Comparison of ENCODE assay signal across 8 cellular contexts in genomic region chr11:18706330-18707243, GRCh38. TPM values are rescaled to one million over a fixed set of nuclear protein-coding genes. Genes with fewer than 3 reads are reported as not detected.
DNase-seq lines count a peak whose midpoint lies in the region; ATAC-seq and TF ChIP-seq lines count a peak whose summit lies in the region.

No MANE protein-coding gene starts in this region.

- no peak for TF ChIP-seq EP300 in esophagus muscularis mucosa (IDR thresholded peaks at IDR 0.05)

- intact Hi-C loops in esophagus muscularis mucosa (cut with DNase I), result no loop called here
- intact Hi-C loops in upper lobe of right lung (cut with DNase I), result no loop called here

- H3K27ac ChIP-seq in esophagus muscularis mucosa (replicated peaks in 1 of 4) (peak overlapping the region; percentile 62 to 80 (median 74)), upper lobe of right lung (peak overlapping the region; percentile 75)

- peaks cover 22% of the 10 kb centered on the region for H3K4me1 Mint-ChIP-seq in activated T-cell treated with anti-CD3 and anti-CD28 coated beads, Interleukin-2, amount 50 U/mL, for 24 hours (ENCODE audit: low read depth)
- peaks cover 14 to 35% (median 25%) of the 10 kb centered on the region in 3 donors for H3K4me1 Mint-ChIP-seq in naive B cell

- TF ChIP-seq CTCF in esophagus muscularis mucosa (IDR thresholded peaks at IDR 0.05) (no peak), upper lobe of right lung (IDR thresholded peaks at IDR 0.05) (no peak)

- peak; percentile 63 for DNase-seq in NCI-H82 (lab: John Stamatoyannopoulos, UW)
- no peak for DNase-seq in NCI-H82 treated with DMSO at 0.1 percent for 48 hours (lab: John Stamatoyannopoulos, UW; ENCODE audit: unreplicated experiment)
- peak; percentile 36 for DNase-seq in NCI-H2107 treated with DMSO at 0.1 percent for 48 hours (lab: John Stamatoyannopoulos, UW; ENCODE audit: unreplicated experiment)
- peak; percentile 60 for DNase-seq in activated T-cell treated with anti-CD3 and anti-CD28 coated beads, Interleukin-2, amount 50 U/mL, for 24 hours
- no peak for DNase-seq in esophagus muscularis mucosa (ENCODE audit: extremely low spot score)
- peak; percentile 47 for DNase-seq in naive B cell
- no peak for DNase-seq in upper lobe of right lung

- 6% methylated on average over 18 of the region's 34 CpGs for WGBS in esophagus muscularis mucosa

- H3K4me1 ChIP-seq in esophagus muscularis mucosa (peaks cover 15 to 27% (median 25%) of the 10 kb centered on the region in 4 donors), upper lobe of right lung (peaks cover 16% of the 10 kb centered on the region)

- H3K9me3 Mint-ChIP-seq in activated T-cell treated with anti-CD3 and anti-CD28 coated beads, Interleukin-2, amount 50 U/mL, for 24 hours, result no peaks in the 10 kb centered on the region
- no peaks in the 10 kb centered on the region for H3K9me3 Mint-ChIP-seq in naive B cell

- peak; percentile 92 for ATAC-seq in naive B cell (ENCODE audit: low read depth in 2 of 2)
- ATAC-seq in upper lobe of right lung, result peak; percentile 70
- no peak for ATAC-seq in HG02973 (IDR thresholded peaks at IDR 0.05; ENCODE audit: unreplicated experiment)

- no peak for TF ChIP-seq POLR2A in esophagus muscularis mucosa (IDR thresholded peaks at IDR 0.05; ENCODE audit: low read depth)

- H3K36me3 Mint-ChIP-seq in activated T-cell treated with anti-CD3 and anti-CD28 coated beads, Interleukin-2, amount 50 U/mL, for 24 hours (ENCODE audit: low read depth), result no peaks in the 10 kb centered on the region
- H3K36me3 Mint-ChIP-seq in naive B cell, result peaks cover 0 to 8% of the 10 kb centered on the region in 2 donors

- peaks cover 4 to 13% (median 11%) of the 10 kb centered on the region in 4 donors for H3K36me3 ChIP-seq in esophagus muscularis mucosa
- peaks cover 4% of the 10 kb centered on the region for H3K36me3 ChIP-seq in upper lobe of right lung

- H3K27ac Mint-ChIP-seq in activated T-cell treated with anti-CD3 and anti-CD28 coated beads, Interleukin-2, amount 50 U/mL, for 24 hours, result peak overlapping the region; percentile 71
- H3K27ac Mint-ChIP-seq in naive B cell, result peak overlapping the region; percentile 87 to 99 (median 95)

- H3K4me3 ChIP-seq in esophagus muscularis mucosa, result peak overlapping the region; percentile 59 to 65 (median 61)
- H3K4me3 ChIP-seq in upper lobe of right lung, result peak overlapping the region; percentile 56

- H3K4me3 Mint-ChIP-seq in activated T-cell treated with anti-CD3 and anti-CD28 coated beads, Interleukin-2, amount 50 U/mL, for 24 hours, result peak overlapping the region; percentile 57
- H3K4me3 Mint-ChIP-seq in naive B cell, result peak overlapping the region; percentile 88 to 96 (median 95)

- H3K27me3 ChIP-seq in esophagus muscularis mucosa, result no peaks in the 10 kb centered on the region
- H3K27me3 ChIP-seq in upper lobe of right lung, result no peaks in the 10 kb centered on the region

- peaks cover 6% of the 10 kb centered on the region for H3K27me3 Mint-ChIP-seq in activated T-cell treated with anti-CD3 and anti-CD28 coated beads, Interleukin-2, amount 50 U/mL, for 24 hours
- peaks cover 0 to 26% (median 0%) of the 10 kb centered on the region in 3 donors for H3K27me3 Mint-ChIP-seq in naive B cell

- H3K9me3 ChIP-seq in esophagus muscularis mucosa (no peaks in the 10 kb centered on the region), upper lobe of right lung (no peaks in the 10 kb centered on the region)

RNA-seq across cellular contexts. Expression of gene TMEM86A, which starts 8.0 kb away (rescaled TPM):
- 1 to 10 TPM; 2.5 to 5.5 (median 4.2) TPM for total RNA-seq in esophagus muscularis mucosa
- polyA plus RNA-seq in naive B cell (ENCODE audit: low read depth in 6 of 6), result 1 to 10 TPM in 1 of 6 donors, under 1 TPM in 4, not detected in 1; 0.45 to 1.1 (median 0.81) TPM
- total RNA-seq in upper lobe of right lung, result 6.3 TPM

RNA-seq across cellular contexts. Expression of gene IGSF22, which starts 19.4 kb away (rescaled TPM):
- total RNA-seq in esophagus muscularis mucosa, result under 1 TPM in 2 of 4 donors, not detected in 2; 0.17 to 0.23 TPM
- polyA plus RNA-seq in naive B cell (ENCODE audit: low read depth in 6 of 6), result 1 to 10 TPM; 1.8 to 3.9 (median 2.9) TPM
- total RNA-seq in upper lobe of right lung, result 1.2 TPM

Comparison
In these comparisons a context has a peak if more than half of its experiments do, and no peak if none do; other contexts are left out.
1. DNase-seq: peak in NCI-H82 (single experiment), NCI-H2107 treated with DMSO at 0.1 percent for 48 hours (single experiment), activated T-cell treated with anti-CD3 and anti-CD28 coated beads, Interleukin-2, amount 50 U/mL, for 24 hours (single experiment) and naive B cell (single experiment); none in NCI-H82 treated with DMSO at 0.1 percent for 48 hours (single experiment), esophagus muscularis mucosa (single experiment) and upper lobe of right lung (single experiment).